In genomic region chr15:69386284-69386683, GRCh38 we compare ENCODE assay signal across 29 cellular contexts.
"Had no signal": no experiment of that assay in that cellular context is flagged by ENCODE, and none has a peak within 500 bp of the region (broad histone marks: within the 10 kb centered on the region; RNA-seq: fewer than 3 reads in every experiment).

No MANE protein-coding gene starts in this region.

- H3K9ac ChIP-seq: parathyroid adenoma had no signal

- DNase-seq: dorsolateral prefrontal cortex; effector CD8-positive, alpha-beta T cell; endodermal cell; foreskin fibroblast; heart right ventricle; hippocampal formation; kidney glomerular epithelial cell; left colon; mucosa of descending colon; naive B cell; right lobe of liver; stimulated activated CD4-positive, alpha-beta T cell treated with anti-CD3 and anti-CD28 coated beads, Interleukin-12 subunit alpha, Interleukin-12 subunit beta, amount 100 ng/mL, for 4 hours; stimulated activated CD4-positive, alpha-beta T cell treated with anti-CD3 and anti-CD28 coated beads, Interleukin-1b, Interleukin-23, amount 100 ng/mL, for 48 hours; stimulated activated CD4-positive, alpha-beta T cell treated with anti-CD3 and anti-CD28 coated beads, Interleukin-4, amount 100 ng/mL, for 1 hour; stimulated activated CD8-positive, alpha-beta memory T cell treated with anti-CD3 and anti-CD28 coated beads, Interleukin-4, amount 100 ng/mL, for 48 hours; stimulated activated naive CD4-positive, alpha-beta T cell; stimulated activated naive CD8-positive, alpha-beta T cell treated with anti-CD3 and anti-CD28 coated beads, Interleukin-15, amount 100 ng/mL, for 72 hours; transverse colon; upper lobe of right lung; uterus had no signal

- H3K9me3 ChIP-seq: gastroesophageal sphincter, heart right ventricle, mucosa of descending colon, right lobe of liver, suprapubic skin, transverse colon, upper lobe of right lung, uterus had no signal

- H3K4me1 ChIP-seq: gastroesophageal sphincter, heart right ventricle, right lobe of liver, transverse colon, uterus had no signal

- H3K4me3 ChIP-seq: dorsolateral prefrontal cortex, gastroesophageal sphincter, heart right ventricle, lung, mucosa of descending colon, right lobe of liver, smooth muscle cell, suprapubic skin, transverse colon, upper lobe of right lung, uterus had no signal

- H3K4me2 ChIP-seq: smooth muscle cell had no signal

- ATAC-seq: esophagus mucosa; gastroesophageal sphincter; heart right ventricle; left colon; mucosa of descending colon; right lobe of liver; stimulated activated naive CD8-positive, alpha-beta T cell treated with anti-CD3 and anti-CD28 coated beads, Interleukin-15, amount 100 ng/mL, for 72 hours; upper lobe of right lung had no signal

- H3K27ac ChIP-seq: dorsolateral prefrontal cortex, epithelial cell of prostate, gastroesophageal sphincter, heart right ventricle, parathyroid adenoma, right lobe of liver, suprapubic skin, transverse colon, upper lobe of right lung, uterus had no signal

- H3K36me3 ChIP-seq: gastroesophageal sphincter, heart right ventricle, right lobe of liver, suprapubic skin, transverse colon, upper lobe of right lung, uterus had no signal

- H2AFZ ChIP-seq: parathyroid adenoma had no signal

- H3K79me2 ChIP-seq: parathyroid adenoma had no signal

- H3K27me3 ChIP-seq: dorsolateral prefrontal cortex, gastroesophageal sphincter, right lobe of liver, suprapubic skin, transverse colon, upper lobe of right lung, uterus had no signal

- FAIRE-seq: colon, islet of Langerhans had no signal
